22 cellular contexts compared by ENCODE assay signal in genomic region chrX:125681058-125681457, GRCh38.
A peak's percentile ranks its signal among the peaks of the same experiment; 100 is the strongest.
DNase-seq lines count a peak whose midpoint lies in the region; ATAC-seq and TF ChIP-seq lines count a peak whose summit lies in the region.
"Had no signal": no experiment of that assay in that cellular context is flagged by ENCODE, and none has a peak within 500 bp of the region (broad histone marks: within the 10 kb centered on the region; RNA-seq: fewer than 3 reads in every experiment).

No MANE protein-coding gene starts in this region.

- no peak overlapping the region for H3K4me3 Mint-ChIP-seq in activated T-helper 17 cell treated with anti-CD3 and anti-CD28 coated beads, Interleukin-2, amount 50 U/mL, for 72 hours
- H3K4me3 Mint-ChIP-seq: activated naive CD4-positive, alpha-beta T cell treated with anti-CD3 and anti-CD28 coated beads for 36 hours; GM23338 had no signal

- H3K36me3 ChIP-seq in left lung, result no peaks in the 10 kb centered on the region
- H3K36me3 ChIP-seq: esophagus muscularis mucosa, right atrium auricular region, tibial nerve had no signal

- peaks cover 4% of the 10 kb centered on the region for H3K9me3 Mint-ChIP-seq in activated T-helper 17 cell treated with anti-CD3 and anti-CD28 coated beads, Interleukin-2, amount 50 U/mL, for 72 hours

- intact Hi-C loops in left lung (cut with DNase I), result no loop called here

- H3K36me3 Mint-ChIP-seq in activated T-helper 17 cell treated with anti-CD3 and anti-CD28 coated beads, Interleukin-2, amount 50 U/mL, for 72 hours (ENCODE audit: low read depth), result no peaks in the 10 kb centered on the region
- H3K36me3 Mint-ChIP-seq: naive B cell had no signal

- H3K27me3 Mint-ChIP-seq in activated T-helper 17 cell treated with anti-CD3 and anti-CD28 coated beads, Interleukin-2, amount 50 U/mL, for 72 hours, result no peaks in the 10 kb centered on the region
- H3K27me3 Mint-ChIP-seq: naive B cell had no signal

- H3K4me3 ChIP-seq in left lung, result no peak overlapping the region
- H3K4me3 ChIP-seq: esophagus muscularis mucosa, GM23338, right atrium auricular region, tibial nerve had no signal

- H3K27ac Mint-ChIP-seq in activated T-helper 17 cell treated with anti-CD3 and anti-CD28 coated beads, Interleukin-2, amount 50 U/mL, for 72 hours, result no peak overlapping the region
- H3K27ac Mint-ChIP-seq: activated naive CD4-positive, alpha-beta T cell treated with anti-CD3 and anti-CD28 coated beads for 36 hours; GM23338 had no signal

- TF ChIP-seq CTCF in left lung (IDR thresholded peaks at IDR 0.05), result no peak

- ATAC-seq in GM19351 (IDR thresholded peaks at IDR 0.05; ENCODE audit: unreplicated experiment), result peak; percentile 56
- peak; percentile 18 for ATAC-seq in HG02678 (IDR thresholded peaks at IDR 0.05; ENCODE audit: unreplicated experiment)
- peak; percentile 25 for ATAC-seq in HG03571 (IDR thresholded peaks at IDR 0.05; ENCODE audit: unreplicated experiment)
- no peak for ATAC-seq in activated T-helper 17 cell treated with anti-CD3 and anti-CD28 coated beads, Interleukin-2, amount 50 U/mL, for 72 hours (replicated peaks)
- no peak for ATAC-seq in left lung
- ATAC-seq: GM23338, PC-3 had no signal

- no peaks in the 10 kb centered on the region for H3K4me1 ChIP-seq in left lung
- H3K4me1 ChIP-seq: esophagus muscularis mucosa, right atrium auricular region, tibial nerve had no signal

- H3K27ac ChIP-seq in substantia nigra (ENCODE audit: low read depth, low read length, poor library complexity, severe bottlenecking) (no peak overlapping the region), left lung (no peak overlapping the region)
- H3K27ac ChIP-seq: esophagus muscularis mucosa, right atrium auricular region, tibial nerve, VCaP had no signal

- no peaks in the 10 kb centered on the region for H3K9me3 ChIP-seq in left lung
- H3K9me3 ChIP-seq: esophagus muscularis mucosa, tibial nerve had no signal

- H3K27me3 ChIP-seq in left lung, result no peaks in the 10 kb centered on the region
- H3K27me3 ChIP-seq: esophagus muscularis mucosa, right atrium auricular region, tibial nerve had no signal

- no peaks in the 10 kb centered on the region for H3K4me1 Mint-ChIP-seq in activated T-helper 17 cell treated with anti-CD3 and anti-CD28 coated beads, Interleukin-2, amount 50 U/mL, for 72 hours

- no peak for DNase-seq in NCI-H774 (lab: John Stamatoyannopoulos, UW)
- DNase-seq in substantia nigra (lab: John Stamatoyannopoulos, UW), result no peak
- no peak for DNase-seq in left lung
- DNase-seq: activated CD4-positive, alpha-beta T cell treated with anti-CD3 and anti-CD28 coated beads, Interleukin-2, amount 50 U/mL, for 4 hours; activated naive CD4-positive, alpha-beta T cell treated with anti-CD3 and anti-CD28 coated beads for 36 hours; aorta; effector memory CD4-positive, alpha-beta T cell; mesenchymal stem cell; NCI-H1105 treated with DMSO at 0.1 percent for 48 hours; NCI-H526 treated with DMSO at 0.1 percent for 48 hours; PC-3; SHP77 treated with DMSO at 0.1 percent for 48 hours had no signal

Comparison
In these comparisons a context has a peak if more than half of its experiments do, and no peak if none do; other contexts are left out.
1. ATAC-seq: peak in GM19351 (single experiment), HG02678 (single experiment) and HG03571 (single experiment); none in activated T-helper 17 cell treated with anti-CD3 and anti-CD28 coated beads, Interleukin-2, amount 50 U/mL, for 72 hours (single experiment) and left lung (single experiment).